Comparison of ENCODE assay signal across 1 cellular context in genomic region chr22:26169312-26170111, GRCh38.
TF ChIP-seq lines count a peak whose summit lies in the region.

SEZ6L (plus strand) TSS chr22:26169462; CDS start chr22:26169670, 208 bp downstream.

TF ChIP-seq in HepG2, 621 proteins besides CTCF, POLR2A, EP300 and RAD21 (continued from another document):
- TF ChIP-seq RERE (CRISPR knock-in tag; IDR thresholded peaks at IDR 0.05; ENCODE audit: low read depth), result no peak
- no peak for TF ChIP-seq NFIC (IDR thresholded peaks at IDR 0.05; ENCODE audit: low read length)
- no peak for TF ChIP-seq ZXDC (CRISPR knock-in tag; IDR thresholded peaks at IDR 0.05)
- TF ChIP-seq ZNF367 (CRISPR knock-in tag; IDR thresholded peaks at IDR 0.05; ENCODE audit: borderline replicate concordance), result no peak
- TF ChIP-seq ZNF773 (CRISPR knock-in tag; IDR thresholded peaks at IDR 0.05; ENCODE audit: borderline replicate concordance), result no peak
- TF ChIP-seq NFKB2 (CRISPR knock-in tag; IDR thresholded peaks at IDR 0.05; ENCODE audit: borderline replicate concordance), result no peak
- no peak for TF ChIP-seq REPIN1 (CRISPR knock-in tag; IDR thresholded peaks at IDR 0.05; ENCODE audit: borderline replicate concordance, low read depth)
- TF ChIP-seq MAZ (IDR thresholded peaks at IDR 0.05; ENCODE audit: borderline replicate concordance, low read depth, low read length), result no peak
- TF ChIP-seq MAZ (CRISPR knock-in tag; IDR thresholded peaks at IDR 0.05; ENCODE audit: low read depth), result no peak
- TF ChIP-seq RCOR2 (CRISPR knock-in tag; IDR thresholded peaks at IDR 0.05), result no peak
- TF ChIP-seq CC2D1A (CRISPR knock-in tag; IDR thresholded peaks at IDR 0.05), result no peak
- no peak for TF ChIP-seq CREM (IDR thresholded peaks at IDR 0.05)
- TF ChIP-seq CREM (CRISPR knock-in tag; IDR thresholded peaks at IDR 0.05), result no peak
TF ChIP-seq in HepG2: peak in this region for 0.
